ENCODE assay signal across 1 cellular context in genomic region chr5:87393331-87393730, GRCh38.
TF ChIP-seq lines count a peak whose summit lies in the region.

No MANE protein-coding gene starts in this region.

TF ChIP-seq in K562, 482 proteins besides CTCF, POLR2A, EP300 and RAD21:
- TF ChIP-seq HNRNPH1 (optimal IDR thresholded peaks at IDR 0.05; ENCODE audit: low read depth, low read length) (peak; percentile 2), ZNF551 (CRISPR knock-in tag; IDR thresholded peaks at IDR 0.05) (no peak), XRCC4 (IDR thresholded peaks at IDR 0.05; ENCODE audit: extremely low read depth, insufficient read depth, insufficient read length) (no peak), POLR2AphosphoS2 (IDR thresholded peaks at IDR 0.05; ENCODE audit: low read length) (no peak)
